Comparison of ENCODE assay signal across 8 cellular contexts in genomic region chr2:218711550-218711929, GRCh38. TPM values are rescaled to one million over a fixed set of nuclear protein-coding genes. Genes with fewer than 3 reads are reported as not detected.
DNase-seq lines count a peak whose midpoint lies in the region; ATAC-seq and TF ChIP-seq lines count a peak whose summit lies in the region.

No MANE protein-coding gene starts in this region.

- H3K4me3 ChIP-seq in heart right ventricle (peak overlapping the region; percentile 70 to 94 (median 82)), kidney epithelial cell (ENCODE audit: low read depth, low read length) (peak overlapping the region; percentile 88), thyroid gland (replicated peaks in 1 of 3) (peak overlapping the region; percentile 63 to 66 (median 63))

- TF ChIP-seq CTCF in heart right ventricle (IDR thresholded peaks at IDR 0.05) (no peak), kidney epithelial cell (IDR thresholded peaks at IDR 0.05; ENCODE audit: insufficient read depth, low read length, poor library complexity, severe bottlenecking) (no peak), thyroid gland (IDR thresholded peaks at IDR 0.05) (no peak)

- H3K27me3 Mint-ChIP-seq in activated naive CD8-positive, alpha-beta T cell treated with anti-CD3 and anti-CD28 coated beads for 36 hours = peaks cover 4% of the 10 kb centered on the region

- H3K9me3 ChIP-seq in heart right ventricle (no peaks in the 10 kb centered on the region), thyroid gland (no peaks in the 10 kb centered on the region)

- H3K9me3 Mint-ChIP-seq in activated naive CD8-positive, alpha-beta T cell treated with anti-CD3 and anti-CD28 coated beads for 36 hours = no peaks in the 10 kb centered on the region

- ATAC-seq in heart right ventricle = no peak
- ATAC-seq in Right ventricle myocardium inferior = no peak
- ATAC-seq in HG03135 (IDR thresholded peaks at IDR 0.05; ENCODE audit: unreplicated experiment) = no peak

- WGBS in heart right ventricle, 2 donors = 17 to 29% methylated on average over 5 of the region's 5 CpGs
- WGBS in thyroid gland, 2 donors = 29 to 31% methylated on average over 5 of the region's 5 CpGs

- peak overlapping the region; percentile 85 for H3K27ac Mint-ChIP-seq in activated naive CD8-positive, alpha-beta T cell treated with anti-CD3 and anti-CD28 coated beads for 36 hours

- H3K4me3 Mint-ChIP-seq in activated naive CD8-positive, alpha-beta T cell treated with anti-CD3 and anti-CD28 coated beads for 36 hours = peak overlapping the region; percentile 97

- peaks cover 16% of the 10 kb centered on the region for H3K4me1 Mint-ChIP-seq in activated naive CD8-positive, alpha-beta T cell treated with anti-CD3 and anti-CD28 coated beads for 36 hours

- H3K36me3 ChIP-seq in heart right ventricle (peaks cover 0 to 11% (median 0%) of the 10 kb centered on the region in 9 donors), kidney epithelial cell (ENCODE audit: control insufficient read depth, insufficient read depth, low read length) (no peaks in the 10 kb centered on the region), thyroid gland (no peaks in the 10 kb centered on the region)

- no peak for DNase-seq in heart right ventricle
- DNase-seq in Right ventricle myocardium inferior (ENCODE audit: missing footprints) = no peak
- no peak for DNase-seq in activated naive CD8-positive, alpha-beta T cell treated with anti-CD3 and anti-CD28 coated beads for 36 hours
- no peak for DNase-seq in kidney epithelial cell (ENCODE audit: low read depth)
- DNase-seq in thyroid gland = no peak
- DNase-seq in DMS79 treated with DMSO at 0.1 percent for 48 hours (lab: John Stamatoyannopoulos, UW) = no peak
- DNase-seq in DMS114 treated with DMSO at 0.1 percent for 48 hours (lab: John Stamatoyannopoulos, UW; ENCODE audit: unreplicated experiment) = no peak

- H3K4me1 ChIP-seq in heart right ventricle (peaks cover 0 to 47% (median 12%) of the 10 kb centered on the region in 9 donors), thyroid gland (peaks cover 5 to 11% of the 10 kb centered on the region in 2 donors)

- peak overlapping the region in 9 of 10 donors; percentile 79 to 94 (median 91) for H3K27ac ChIP-seq in heart right ventricle
- H3K27ac ChIP-seq in thyroid gland = peak overlapping the region in 1 of 3 donors; percentile 71

- no peaks in the 10 kb centered on the region for H3K27me3 ChIP-seq in heart right ventricle
- H3K27me3 ChIP-seq in kidney epithelial cell (ENCODE audit: control insufficient read depth, insufficient read depth, low read length) = no peaks in the 10 kb centered on the region
- no peaks in the 10 kb centered on the region for H3K27me3 ChIP-seq in thyroid gland

- H3K36me3 Mint-ChIP-seq in activated naive CD8-positive, alpha-beta T cell treated with anti-CD3 and anti-CD28 coated beads for 36 hours = peaks cover 6% of the 10 kb centered on the region

- TF ChIP-seq POLR2A in thyroid gland (IDR thresholded peaks at IDR 0.05) = no peak

- intact Hi-C loops in heart right ventricle (cut with DNase I) (loop anchor here in 8 of 10 donors (1.0 to 10.0 kb wide), 5 partner anchors 73 to 136 kb away; partner anchors contain the start of genes CYP27A1 (in 1 of the 8) and PRKAG3 (in 1 of the 8)), Right ventricle myocardium inferior (cut with DNase I) (loop anchor here (2.0 to 5.0 kb wide), 2 partner anchors 71 to 135 kb away; partner anchors contain the start of gene CYP27A1), thyroid gland (cut with DNase I) (loop anchor here (5.0 kb wide), 1 partner anchor 136 kb away; no protein-coding TSS in a partner anchor)

RNA-seq across cellular contexts. Expression of gene TTLL4, which starts 0.9 kb away (rescaled TPM):
- total RNA-seq in heart right ventricle (1 to 10 TPM; 4.3 to 8.2 (median 6.4) TPM), Right ventricle myocardium inferior (8.4 TPM), kidney epithelial cell (17.3 and 27.5 TPM in 2 replicates), thyroid gland (10 to 100 TPM in 3 of 4 donors, 1 to 10 TPM in 1; 5.7 to 19.2 (median 12.5) TPM)
- polyA plus RNA-seq in heart right ventricle = 10 to 100 TPM in 1 of 2 donors, 1 to 10 TPM in 1; 7.3 to 10.3 TPM
- 10 to 100 TPM; 34.2 to 36.7 TPM for total RNA-seq in activated naive CD8-positive, alpha-beta T cell treated with anti-CD3 and anti-CD28 coated beads for 36 hours

RNA-seq across cellular contexts. Expression of gene STK36, which starts 39.7 kb away (rescaled TPM):
- total RNA-seq in heart right ventricle = 10 to 100 TPM in 1 of 10 donors, 1 to 10 TPM in 9; 4.2 to 16.0 (median 6.5) TPM
- 10 to 100 TPM in 1 of 2 donors, 1 to 10 TPM in 1; 7.5 to 18.8 TPM for polyA plus RNA-seq in heart right ventricle
- 7.5 TPM for total RNA-seq in Right ventricle myocardium inferior
- 10 to 100 TPM; 11.8 to 15.4 TPM for total RNA-seq in activated naive CD8-positive, alpha-beta T cell treated with anti-CD3 and anti-CD28 coated beads for 36 hours
- 30.0 and 49.3 TPM in 2 replicates for total RNA-seq in kidney epithelial cell
- total RNA-seq in thyroid gland = 10 to 100 TPM; 50.9 to 82.3 (median 64.0) TPM

RNA-seq across cellular contexts. Expression of gene RNF25, which starts 39.7 kb away (rescaled TPM):
- 10 to 100 TPM; 13.5 to 20.3 (median 16.3) TPM for total RNA-seq in heart right ventricle
- 10 to 100 TPM; 18.1 to 25.4 TPM for polyA plus RNA-seq in heart right ventricle
- total RNA-seq in Right ventricle myocardium inferior = 15.3 TPM
- total RNA-seq in activated naive CD8-positive, alpha-beta T cell treated with anti-CD3 and anti-CD28 coated beads for 36 hours = 10 to 100 TPM; 27.2 to 29.8 TPM
- total RNA-seq in kidney epithelial cell = 27.3 and 31.6 TPM in 2 replicates
- total RNA-seq in thyroid gland = 10 to 100 TPM; 15.8 to 26.1 (median 19.9) TPM

RNA-seq across cellular contexts. Expression of gene BCS1L, which starts 52.1 kb away (rescaled TPM):
- total RNA-seq in heart right ventricle = 10 to 100 TPM; 34.8 to 53.8 (median 44.6) TPM
- polyA plus RNA-seq in heart right ventricle = 10 to 100 TPM; 52.8 to 84.2 TPM
- total RNA-seq in Right ventricle myocardium inferior = 51.1 TPM
- total RNA-seq in activated naive CD8-positive, alpha-beta T cell treated with anti-CD3 and anti-CD28 coated beads for 36 hours = 10 to 100 TPM; 90.3 to 96.4 TPM
- total RNA-seq in kidney epithelial cell = 36.2 and 36.4 TPM in 2 replicates
- 10 to 100 TPM; 17.7 to 38.9 (median 26.5) TPM for total RNA-seq in thyroid gland

RNA-seq across cellular contexts. Expression of gene ZNF142, which starts 52.1 kb away (rescaled TPM):
- total RNA-seq in heart right ventricle (10 to 100 TPM; 17.9 to 29.5 (median 22.9) TPM), Right ventricle myocardium inferior (18.6 TPM), kidney epithelial cell (22.6 and 49.0 TPM in 2 replicates), thyroid gland (10 to 100 TPM; 15.5 to 33.4 (median 24.0) TPM)
- polyA plus RNA-seq in heart right ventricle = 10 to 100 TPM in 1 of 2 donors, 1 to 10 TPM in 1; 4.4 to 10.2 TPM
- total RNA-seq in activated naive CD8-positive, alpha-beta T cell treated with anti-CD3 and anti-CD28 coated beads for 36 hours = 10 to 100 TPM; 55.2 to 55.4 TPM
